16 cellular contexts compared by ENCODE assay signal in genomic region chr14:39972704-39973103, GRCh38.
DNase-seq lines count a peak whose midpoint lies in the region; ATAC-seq and TF ChIP-seq lines count a peak whose summit lies in the region.
"Had no signal": no experiment of that assay in that cellular context is flagged by ENCODE, and none has a peak within 500 bp of the region (broad histone marks: within the 10 kb centered on the region; RNA-seq: fewer than 3 reads in every experiment).

No MANE protein-coding gene starts in this region.

- no peaks in the 10 kb centered on the region for H3K27me3 ChIP-seq in GM23338 (ENCODE audit: insufficient read depth)
- H3K27me3 ChIP-seq: BLaER1 had no signal

- H3K27me3 Mint-ChIP-seq in GM23338 (ENCODE audit: insufficient read depth, low read depth, poor library complexity) (no peaks in the 10 kb centered on the region), nephron progenitor cell (ENCODE audit: low read depth, poor library complexity) (no peaks in the 10 kb centered on the region)
- no peaks in the 10 kb centered on the region for H3K27me3 Mint-ChIP-seq in stimulated activated naive B cell treated with anti-CD40 and anti-IgM and Interleukin-4, amounts not matched to agents 10 μg/mL and 1 μg/mL and 100 μg/mL, for 72 hours
- H3K27me3 Mint-ChIP-seq: CD4-positive, alpha-beta memory T cell had no signal

- H2AFZ ChIP-seq in GM23338, result peak overlapping the region; percentile 43; the same call in 1 of the 2 replicates

- no peak for ATAC-seq in GM23338
- ATAC-seq in stimulated activated naive B cell treated with anti-CD40 and anti-IgM and Interleukin-4, amounts not matched to agents 10 μg/mL and 1 μg/mL and 100 μg/mL, for 72 hours (replicated peaks), result peak; percentile 20 to 40
- ATAC-seq in HG03442 (IDR thresholded peaks at IDR 0.05; ENCODE audit: unreplicated experiment), result no peak
- ATAC-seq in HG02588 (IDR thresholded peaks at IDR 0.05; ENCODE audit: unreplicated experiment), result no peak

- H3K36me3 Mint-ChIP-seq in GM23338 (ENCODE audit: low read depth), result no peaks in the 10 kb centered on the region
- no peaks in the 10 kb centered on the region for H3K36me3 Mint-ChIP-seq in nephron progenitor cell (ENCODE audit: low read depth)
- no peaks in the 10 kb centered on the region for H3K36me3 Mint-ChIP-seq in stimulated activated naive B cell treated with anti-CD40 and anti-IgM and Interleukin-4, amounts not matched to agents 10 μg/mL and 1 μg/mL and 100 μg/mL, for 72 hours
- H3K36me3 Mint-ChIP-seq: CD14-positive monocyte; CD4-positive, alpha-beta memory T cell had no signal

- no peak overlapping the region for H3K4me3 Mint-ChIP-seq in GM23338
- no peak overlapping the region for H3K4me3 Mint-ChIP-seq in nephron progenitor cell
- H3K4me3 Mint-ChIP-seq in stimulated activated naive B cell treated with anti-CD40 and anti-IgM and Interleukin-4, amounts not matched to agents 10 μg/mL and 1 μg/mL and 100 μg/mL, for 72 hours, result peak overlapping the region in 1 of 2 donors; percentile 12
- H3K4me3 Mint-ChIP-seq: CD14-positive monocyte; CD4-positive, alpha-beta memory T cell had no signal

- no peak overlapping the region for H3K27ac ChIP-seq in GM23338 (ENCODE audit: low read depth)
- H3K27ac ChIP-seq: BLaER1 had no signal

- 0 out of 2 replicates have a peak overlapping the region, but pooled peaks have one; percentile 28 for H3K4me2 ChIP-seq in GM23338
- H3K4me2 ChIP-seq: BLaER1 had no signal

- no peak for DNase-seq in GM23338 (ENCODE audit: low spot score)
- no peak for DNase-seq in nephron progenitor cell
- no peak for DNase-seq in stimulated activated naive B cell treated with anti-CD40 and anti-IgM and Interleukin-4, amounts not matched to agents 10 μg/mL and 1 μg/mL and 100 μg/mL, for 72 hours
- no peak for DNase-seq in NCI-H1930 (lab: John Stamatoyannopoulos, UW)
- DNase-seq: 8988T; CD4-positive, alpha-beta memory T cell; DMS153; DMS79; GDM1; GOT3; H7 had no signal

- no peak for TF ChIP-seq CTCF in GM23338 (conservative IDR thresholded peaks at IDR 0.05; ENCODE audit: low read depth in 2 of 2)
- no peak for TF ChIP-seq CTCF in nephron progenitor cell (IDR thresholded peaks at IDR 0.05)

- H3K27ac Mint-ChIP-seq in GM23338, result no peak overlapping the region
- peak overlapping the region; percentile 68 for H3K27ac Mint-ChIP-seq in nephron progenitor cell
- peak overlapping the region; percentile 25 for H3K27ac Mint-ChIP-seq in stimulated activated naive B cell treated with anti-CD40 and anti-IgM and Interleukin-4, amounts not matched to agents 10 μg/mL and 1 μg/mL and 100 μg/mL, for 72 hours
- H3K27ac Mint-ChIP-seq: CD14-positive monocyte; CD4-positive, alpha-beta memory T cell had no signal

- H3K9me3 Mint-ChIP-seq in GM23338 (no peaks in the 10 kb centered on the region), nephron progenitor cell (no peaks in the 10 kb centered on the region)
- H3K9me3 Mint-ChIP-seq in stimulated activated naive B cell treated with anti-CD40 and anti-IgM and Interleukin-4, amounts not matched to agents 10 μg/mL and 1 μg/mL and 100 μg/mL, for 72 hours, result no peaks in the 10 kb centered on the region

- no peaks in the 10 kb centered on the region for H3K36me3 ChIP-seq in GM23338 (ENCODE audit: insufficient read depth)
- H3K36me3 ChIP-seq: BLaER1 had no signal

- no peaks in the 10 kb centered on the region for H4K20me1 ChIP-seq in GM23338 (replicated peaks; ENCODE audit: insufficient read depth)
- H4K20me1 ChIP-seq: BLaER1 had no signal

- peaks cover 8% of the 10 kb centered on the region for H3K4me1 ChIP-seq in GM23338 (ENCODE audit: insufficient read depth)
- H3K4me1 ChIP-seq: BLaER1 had no signal

- H3K4me1 Mint-ChIP-seq in GM23338 (peaks cover 10% of the 10 kb centered on the region; the same call in 2 of the 3 replicates), nephron progenitor cell (peaks cover 10% of the 10 kb centered on the region)
- H3K4me1 Mint-ChIP-seq in stimulated activated naive B cell treated with anti-CD40 and anti-IgM and Interleukin-4, amounts not matched to agents 10 μg/mL and 1 μg/mL and 100 μg/mL, for 72 hours, result peaks cover 0 to 9% of the 10 kb centered on the region in 2 donors
- H3K4me1 Mint-ChIP-seq: CD4-positive, alpha-beta memory T cell had no signal

- H3K9me2 ChIP-seq in GM23338 (ENCODE audit: insufficient read depth), result peaks cover 7% of the 10 kb centered on the region

- H3F3A ChIP-seq in GM23338 (replicated peaks; ENCODE audit: low read depth), result no peaks in the 10 kb centered on the region

- no peaks in the 10 kb centered on the region for H3K79me2 ChIP-seq in GM23338 (replicated peaks; ENCODE audit: insufficient read depth)

- 0 out of 2 replicates have a peak overlapping the region, but pooled peaks have one; percentile 6 for H3K4me3 ChIP-seq in GM08714 (ENCODE audit: low read length)
- H3K4me3 ChIP-seq in GM23338, result no peak overlapping the region
- H3K4me3 ChIP-seq: BLaER1 had no signal

TF ChIP-seq in GM23338, 12 proteins besides CTCF, POLR2A, EP300 and RAD21:
- no peak for TF ChIP-seq STAT1 (IDR thresholded peaks at IDR 0.05; ENCODE audit: unreplicated experiment)

Comparison
In these comparisons a context has a peak if more than half of its experiments do, and no peak if none do; other contexts are left out.
1. ATAC-seq: peak in stimulated activated naive B cell treated with anti-CD40 and anti-IgM and Interleukin-4, amounts not matched to agents 10 μg/mL and 1 μg/mL and 100 μg/mL, for 72 hours (2 of 2); none in GM23338 (single experiment), HG03442 (single experiment) and HG02588 (single experiment).